Comparison of ENCODE assay signal across 8 cellular contexts in genomic region chr20:63495771-63496403, GRCh38. TPM values are rescaled to one million over a fixed set of nuclear protein-coding genes. Genes with fewer than 3 reads are reported as not detected.
DNase-seq lines count a peak whose midpoint lies in the region; ATAC-seq and TF ChIP-seq lines count a peak whose summit lies in the region.
"Had no signal": no experiment of that assay in that cellular context is flagged by ENCODE, and none has a peak within 500 bp of the region (broad histone marks: within the 10 kb centered on the region; RNA-seq: fewer than 3 reads in every experiment).

No MANE protein-coding gene starts in this region.

- peaks cover 0 to 5% of the 10 kb centered on the region in 2 donors for H3K27me3 Mint-ChIP-seq in natural killer cell (ENCODE audit: low read depth in 2 of 2)

- peak; percentile 94 for TF ChIP-seq CTCF in GM13976 (IDR thresholded peaks at IDR 0.05; ENCODE audit: borderline replicate concordance, control extremely low read depth, extremely low read depth, insufficient read depth, missing control alignments)
- TF ChIP-seq CTCF in natural killer cell (IDR thresholded peaks at IDR 0.05) = peak; percentile 92

- H3K9me3 Mint-ChIP-seq in natural killer cell = peaks cover 0 to 8% of the 10 kb centered on the region in 2 donors

- intact Hi-C loops in natural killer cell (cut with micrococcal nuclease) = loop anchor here (5.0 kb wide), 1 partner anchor 476 kb away; no protein-coding TSS in a partner anchor

- peak; percentile 69 to 78 (median 75) for ATAC-seq in natural killer cell
- ATAC-seq in stimulated activated naive CD8-positive, alpha-beta T cell treated with anti-CD3 and anti-CD28 coated beads, Interleukin-15, Interleukin-2, amounts not matched to agents 100 U/mL and 50 U/mL, for 24 hours = peak; percentile 64
- ATAC-seq in GM18498 (IDR thresholded peaks at IDR 0.05; ENCODE audit: unreplicated experiment) = no peak

- no peak for TF ChIP-seq POLR2A in erythroblast (IDR thresholded peaks at IDR 0.05; ENCODE audit: low read length)

- no peaks in the 10 kb centered on the region for H3K4me1 Mint-ChIP-seq in natural killer cell

- H3K27ac Mint-ChIP-seq in natural killer cell = no peak overlapping the region

- peak overlapping the region; percentile 53 for H3K4me3 Mint-ChIP-seq in natural killer cell

- in situ Hi-C loops in GM13976 (cut with MboI; ENCODE audit: low sequenced_read_pairs, unreplicated experiment) = no loop called here

- no peaks in the 10 kb centered on the region for H3K36me3 Mint-ChIP-seq in natural killer cell

- DNase-seq in GM13976 (ENCODE audit: low spot score) = peak; percentile 92
- peak; percentile 58 for DNase-seq in NCI-H774 (lab: John Stamatoyannopoulos, UW)
- peak; percentile 66 for DNase-seq in activated T-cell treated with anti-CD3 and anti-CD28 coated beads for 48 hours (ENCODE audit: low read depth)
- DNase-seq in erythroblast (lab: John Stamatoyannopoulos, UW) = peak; percentile 58 to 80
- peak; percentile 72 for DNase-seq in natural killer cell
- DNase-seq in stimulated activated naive CD8-positive, alpha-beta T cell treated with anti-CD3 and anti-CD28 coated beads, Interleukin-15, Interleukin-2, amounts not matched to agents 100 U/mL and 50 U/mL, for 24 hours = peak; percentile 88

RNA-seq across cellular contexts. Expression of gene EEF1A2, which starts 3.0 kb away (rescaled TPM):
- total RNA-seq in natural killer cell = under 1 TPM; 0.14 to 0.86 (median 0.35) TPM

RNA-seq across cellular contexts. Expression of gene KCNQ2, which starts 23.4 kb away (rescaled TPM):
- total RNA-seq in natural killer cell = not detected

RNA-seq across cellular contexts. Expression of gene PPDPF, which starts 24.7 kb away (rescaled TPM):
- total RNA-seq in natural killer cell = 100 to 1,000 TPM in 2 of 3 donors, 10 to 100 TPM in 1; 95.5 to 197 (median 159) TPM

RNA-seq across cellular contexts. Expression of gene PTK6, which starts 41.3 kb away (rescaled TPM):
- total RNA-seq in natural killer cell = under 1 TPM in 2 of 3 donors, not detected in 1; 0.16 to 0.48 TPM

RNA-seq across cellular contexts. Expression of gene SRMS, which starts 51.7 kb away (rescaled TPM):
- under 1 TPM in 2 of 3 donors, not detected in 1; 0.16 to 0.23 TPM for total RNA-seq in natural killer cell
- total RNA-seq: mononuclear cell had no signal
